ENCODE assay signal across 7 cellular contexts in the genomic region with DNA sequence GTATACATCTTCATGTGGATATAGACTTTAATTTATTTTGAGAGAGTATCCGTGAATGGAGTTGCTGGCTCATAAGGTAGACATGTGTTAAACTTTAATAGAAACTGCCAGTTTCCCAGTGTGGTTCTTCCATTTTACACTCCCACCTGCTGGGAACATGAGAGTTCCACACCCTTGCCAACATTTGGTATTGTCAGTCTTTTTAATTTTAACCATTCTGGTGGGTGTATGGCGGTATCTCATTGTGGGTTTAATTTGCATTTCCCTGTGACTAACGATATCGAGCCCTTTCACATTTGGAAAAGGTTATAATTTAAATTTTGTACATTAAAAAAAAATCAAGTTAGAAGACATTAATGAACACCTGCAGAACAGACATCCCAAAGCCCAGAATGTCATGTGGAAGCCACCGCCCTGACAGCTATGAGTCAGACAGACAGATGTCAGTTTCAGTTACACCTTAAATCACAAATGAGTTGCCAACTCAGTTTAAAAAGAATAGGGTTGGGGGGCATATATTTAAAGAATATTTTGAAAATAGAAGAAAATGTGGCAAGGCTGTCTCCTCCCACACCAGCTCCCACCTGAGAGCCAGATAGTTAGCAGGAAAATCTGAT. TPM values are rescaled to one million over a fixed set of nuclear protein-coding genes. Genes with fewer than 3 reads are reported as not detected.
DNase-seq lines count a peak whose midpoint lies in the region; ATAC-seq and TF ChIP-seq lines count a peak whose summit lies in the region.

No MANE protein-coding gene starts in this region.

- H3K27ac Mint-ChIP-seq in activated T-helper 1 cell treated with anti-CD3 and anti-CD28 coated beads, Interleukin-12 subunit alpha, Interleukin-12 subunit beta, Interleukin-2, Interleukin-4 antibody, amounts not matched to agents 30 ng/mL and 10 ng/mL and 1 ng/mL, durations not matched to agents 14 hours and 24 hours and 36 hours: no peak overlapping the region

- ATAC-seq in GM18873 (IDR thresholded peaks at IDR 0.05; ENCODE audit: low FRiP score, unreplicated experiment): peak; percentile 74
- ATAC-seq in HG02610 (IDR thresholded peaks at IDR 0.05; ENCODE audit: unreplicated experiment): peak; percentile 84

- peaks cover 4% of the 10 kb centered on the region for H3K9me3 Mint-ChIP-seq in activated T-helper 1 cell treated with anti-CD3 and anti-CD28 coated beads, Interleukin-12 subunit alpha, Interleukin-12 subunit beta, Interleukin-2, Interleukin-4 antibody, amounts not matched to agents 30 ng/mL and 10 ng/mL and 1 ng/mL, durations not matched to agents 14 hours and 24 hours and 36 hours

- H3K36me3 Mint-ChIP-seq in activated T-helper 1 cell treated with anti-CD3 and anti-CD28 coated beads, Interleukin-12 subunit alpha, Interleukin-12 subunit beta, Interleukin-2, Interleukin-4 antibody, amounts not matched to agents 30 ng/mL and 10 ng/mL and 1 ng/mL, durations not matched to agents 14 hours and 24 hours and 36 hours (ENCODE audit: low read depth): peaks cover 13% of the 10 kb centered on the region

- intact Hi-C loops in posterior cingulate gyrus (cut with DNase I): no loop called here
- intact Hi-C loops in activated T-helper 1 cell treated with anti-CD3 and anti-CD28 coated beads, Interleukin-12 subunit alpha, Interleukin-12 subunit beta, Interleukin-2, Interleukin-4 antibody, amounts not matched to agents 30 ng/mL and 10 ng/mL and 1 ng/mL, durations not matched to agents 14 hours and 24 hours and 36 hours (cut with micrococcal nuclease): loop anchor here (1.0 kb wide), 1 partner anchor 19 kb away; no protein-coding TSS in a partner anchor

- no peak for TF ChIP-seq CTCF in fibroblast of pulmonary artery (IDR thresholded peaks at IDR 0.05; ENCODE audit: low read length, missing control alignments)

- H3K27me3 Mint-ChIP-seq in activated T-helper 1 cell treated with anti-CD3 and anti-CD28 coated beads, Interleukin-12 subunit alpha, Interleukin-12 subunit beta, Interleukin-2, Interleukin-4 antibody, amounts not matched to agents 30 ng/mL and 10 ng/mL and 1 ng/mL, durations not matched to agents 14 hours and 24 hours and 36 hours (ENCODE audit: insufficient read depth): peaks cover 6% of the 10 kb centered on the region

- no peak overlapping the region for H3K4me3 Mint-ChIP-seq in activated T-helper 1 cell treated with anti-CD3 and anti-CD28 coated beads, Interleukin-12 subunit alpha, Interleukin-12 subunit beta, Interleukin-2, Interleukin-4 antibody, amounts not matched to agents 30 ng/mL and 10 ng/mL and 1 ng/mL, durations not matched to agents 14 hours and 24 hours and 36 hours

- peaks cover 57% of the 10 kb centered on the region for H3K4me1 Mint-ChIP-seq in activated T-helper 1 cell treated with anti-CD3 and anti-CD28 coated beads, Interleukin-12 subunit alpha, Interleukin-12 subunit beta, Interleukin-2, Interleukin-4 antibody, amounts not matched to agents 30 ng/mL and 10 ng/mL and 1 ng/mL, durations not matched to agents 14 hours and 24 hours and 36 hours (ENCODE audit: low read depth)

- DNase-seq in NCI-H748 treated with DMSO at 0.1 percent for 48 hours (lab: John Stamatoyannopoulos, UW): peak; percentile 68
- no peak for DNase-seq in fibroblast of pulmonary artery (ENCODE audit: low read depth)
- DNase-seq in posterior cingulate gyrus: no peak
- no peak for DNase-seq in dedifferentiated amniotic fluid mesenchymal stem cell (ENCODE audit: extremely low spot score)
- DNase-seq in activated T-helper 1 cell treated with anti-CD3 and anti-CD28 coated beads, Interleukin-12 subunit alpha, Interleukin-12 subunit beta, Interleukin-2, Interleukin-4 antibody, amounts not matched to agents 30 ng/mL and 10 ng/mL and 1 ng/mL, durations not matched to agents 14 hours and 24 hours and 36 hours (ENCODE audit: low spot score): no peak

- H3K4me3 ChIP-seq in fibroblast of pulmonary artery (replicated peaks; ENCODE audit: low read depth, low read length): peak overlapping the region; percentile 4

RNA-seq across cellular contexts. Expression of a gene that starts 36.9 kb away (rescaled TPM):
- 21.4 and 21.5 TPM in 2 replicates for total RNA-seq in activated T-helper 1 cell treated with anti-CD3 and anti-CD28 coated beads, Interleukin-12 subunit alpha, Interleukin-12 subunit beta, Interleukin-2, Interleukin-4 antibody, amounts not matched to agents 30 ng/mL and 10 ng/mL and 1 ng/mL, durations not matched to agents 14 hours and 24 hours and 36 hours
